8 cellular contexts compared by ENCODE assay signal in the genomic region with DNA sequence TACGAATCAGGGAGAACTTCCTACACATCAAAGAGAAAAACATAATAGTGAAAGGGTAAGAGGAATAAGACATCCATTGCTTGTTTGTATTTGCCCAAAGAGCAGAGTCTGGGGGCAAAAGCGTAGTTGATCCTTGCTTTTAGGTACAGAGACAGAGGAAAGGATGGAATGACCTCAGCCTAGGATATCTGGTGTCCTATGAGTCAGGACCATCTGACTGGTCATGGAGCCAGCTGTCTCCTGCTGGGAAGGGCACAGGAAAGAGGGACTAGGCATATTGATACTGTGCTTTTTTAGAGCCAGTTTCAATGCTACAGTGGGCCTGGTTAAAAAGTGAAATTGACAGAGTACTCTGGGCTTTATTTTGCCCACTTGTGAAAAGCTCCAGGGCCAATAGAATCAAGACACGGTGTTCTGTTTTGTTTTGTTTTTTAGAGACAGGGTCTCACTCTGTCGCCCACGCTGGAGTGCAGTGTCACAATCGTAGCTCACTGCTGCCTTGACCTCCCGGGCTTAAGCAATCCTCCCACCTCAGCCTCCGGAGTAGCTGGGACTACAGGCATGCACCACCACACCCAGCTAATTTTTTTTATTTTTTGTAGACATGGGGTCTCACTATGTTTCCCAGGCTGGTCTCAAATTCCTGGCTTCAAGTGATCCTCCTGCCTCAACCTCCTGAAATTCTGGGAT. TPM values are rescaled to one million over a fixed set of nuclear protein-coding genes. Genes with fewer than 3 reads are reported as not detected.
DNase-seq lines count a peak whose midpoint lies in the region; ATAC-seq and TF ChIP-seq lines count a peak whose summit lies in the region.

No MANE protein-coding gene starts in this region.

- POLR2A ChIA-PET in AG04450 (lab: Yijun Ruan, JAX) = interaction anchor here (6.2 kb wide), 1 partner anchor 8 kb away, joined by 149 read pairs; no protein-coding TSS in a partner anchor

- H3K9me3 ChIP-seq in AG04450 (ENCODE audit: control insufficient read depth, insufficient read depth, low read length) = no peaks in the 10 kb centered on the region

- DNase-seq in AG04450 (ENCODE audit: low read depth, low spot score) (no peak), HK-2 (ENCODE audit: unreplicated experiment) (peak; percentile 32), myocyte (ENCODE audit: low read depth) (peak; percentile 87), inferior parietal cortex (ENCODE audit: extremely low spot score) (no peak), NK-92 (lab: John Stamatoyannopoulos, UW; ENCODE audit: unreplicated experiment) (no peak)

- CTCF ChIA-PET in AG04450 (lab: Charles Lee) = interaction anchor here (1.4 to 2.1 kb wide), 3 partner anchors 16 to 265 kb away, joined by 3 to 5 read pairs (median 3); a partner anchor contains a TSS

- ATAC-seq in GM19397 (IDR thresholded peaks at IDR 0.05; ENCODE audit: unreplicated experiment) = no peak
- no peak for ATAC-seq in activated CD4-positive, CD25-positive, alpha-beta regulatory T cell treated with anti-CD3 and anti-CD28 coated beads, Interleukin-2, amount 50 U/mL, for 24 hours

- H3K27me3 ChIP-seq in AG04450 (ENCODE audit: control insufficient read depth, insufficient read depth, low read length) = no peaks in the 10 kb centered on the region

- H3K4me3 ChIP-seq in AG04450 (ENCODE audit: low read depth, low read length) = peak overlapping the region; percentile 45

- no peak for TF ChIP-seq CTCF in AG04450 (IDR thresholded peaks at IDR 0.05; ENCODE audit: low read depth, low read length)

- H3K27ac ChIP-seq in AG04450 (ENCODE audit: low read depth, low read length) = peak overlapping the region; percentile 52
- H3K27ac ChIP-seq in cingulate gyrus (ENCODE audit: low read depth, low read length) = peak overlapping the region; percentile 49

RNA-seq across cellular contexts. Expression of a gene that starts 3.2 kb away (rescaled TPM):
- 62.0 and 73.4 TPM in 2 replicates for polyA plus RNA-seq in AG04450 (2011; rRNA removed)
- 59.9 and 86.9 TPM in 2 replicates for polyA minus RNA-seq in AG04450 (2011; rRNA and poly(A)+ RNA removed)
- total RNA-seq in myocyte = 71.9 and 105 TPM in 2 replicates
- 63.4 TPM for polyA plus RNA-seq in myocyte (2012)

Comparison
In these comparisons a context has a peak if more than half of its experiments do, and no peak if none do; other contexts are left out.
1. DNase-seq: peak in HK-2 (single experiment) and myocyte (single experiment); none in AG04450 (single experiment), inferior parietal cortex (single experiment) and NK-92 (single experiment).